In the genomic region with DNA sequence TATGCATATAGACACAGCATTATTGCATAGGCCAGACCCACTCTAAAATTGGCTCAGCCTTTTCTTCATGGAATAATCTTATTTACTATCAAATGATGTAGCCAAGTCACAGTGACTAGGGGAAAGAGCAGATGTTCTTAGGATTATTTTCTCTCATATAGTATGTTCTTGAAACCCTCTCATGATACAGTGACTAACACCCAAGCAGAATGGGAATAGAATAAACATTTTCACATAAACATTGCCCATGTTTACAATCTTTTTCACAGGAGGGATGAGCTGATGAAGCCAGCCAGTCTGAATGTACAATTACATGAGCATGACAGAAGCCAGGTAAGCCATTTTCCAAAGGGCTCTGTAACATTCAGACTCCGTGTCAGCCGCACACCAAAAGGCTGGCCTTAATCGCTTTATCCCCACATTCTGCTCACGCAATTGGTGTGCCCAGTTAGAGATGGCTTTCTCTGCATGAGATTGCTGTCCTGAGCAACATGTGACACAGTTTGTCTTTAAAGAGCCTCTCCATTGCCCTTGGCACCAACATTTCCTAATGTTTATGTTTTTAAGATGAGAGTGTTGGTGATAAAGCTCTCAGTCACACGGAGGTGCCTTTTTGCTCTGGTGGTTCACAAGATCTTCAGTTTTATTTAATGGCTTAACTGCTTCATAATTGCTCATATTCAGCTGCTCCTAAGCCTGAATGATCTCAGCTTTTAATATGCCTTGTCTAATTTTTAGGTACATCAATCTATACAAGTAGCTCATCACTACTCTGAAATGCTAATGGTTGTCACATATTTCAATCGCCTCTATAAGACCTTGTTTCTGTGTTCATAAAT, we compare ENCODE assay signal across 21 cellular contexts.
DNase-seq lines count a peak whose midpoint lies in the region.
"Had no signal": no experiment of that assay in that cellular context is flagged by ENCODE, and none has a peak within 500 bp of the region (broad histone marks: within the 10 kb centered on the region; RNA-seq: fewer than 3 reads in every experiment).

No MANE protein-coding gene starts in this region.

- DNase-seq in DMS53 (lab: John Stamatoyannopoulos, UW), result peak; percentile 30
- DNase-seq in DMS53 treated with DMSO at 0.1 percent for 48 hours (lab: John Stamatoyannopoulos, UW; ENCODE audit: unreplicated experiment), result no peak
- DNase-seq in NCI-H2081 (lab: John Stamatoyannopoulos, UW), result peak; percentile 73 to 94
- DNase-seq in NCI-H82 (lab: John Stamatoyannopoulos, UW), result peak; percentile 98
- DNase-seq in retina, result peak; percentile 8
- DNase-seq in GM19240 (ENCODE audit: insufficient read length, low spot score), result no peak
- no peak for DNase-seq in activated CD4-positive, alpha-beta T cell treated with anti-CD3 and anti-CD28 coated beads for 48 hours
- no peak for DNase-seq in NCI-H1048 (lab: John Stamatoyannopoulos, UW)
- DNase-seq: 8988T; activated naive CD4-positive, alpha-beta T cell treated with anti-CD3 and anti-CD28 coated beads for 36 hours; activated T-cell treated with anti-CD3 and anti-CD28 coated beads, Interleukin-2, amount 50 U/mL, for 1 hour; aorta; Caco-2; GDM1; HFFc6; nephron progenitor cell; OCI-M1; Right ventricle myocardium superior; stimulated activated naive CD8-positive, alpha-beta T cell treated with anti-CD3 and anti-CD28 coated beads, Interleukin-15, amount 100 ng/mL, for 72 hours; T-cell; transverse colon had no signal

Comparison
In these comparisons a context has a peak if more than half of its experiments do, and no peak if none do; other contexts are left out.
1. DNase-seq: peak in DMS53 (single experiment), NCI-H2081 (2 of 2), NCI-H82 (single experiment) and retina (single experiment); none in DMS53 treated with DMSO at 0.1 percent for 48 hours (single experiment), GM19240 (single experiment), activated CD4-positive, alpha-beta T cell treated with anti-CD3 and anti-CD28 coated beads for 48 hours (single experiment) and NCI-H1048 (single experiment).